Comparison of ENCODE assay signal across 1 cellular context in genomic region chr7:72265505-72265904, GRCh38.
TF ChIP-seq lines count a peak whose summit lies in the region.

No MANE protein-coding gene starts in this region.

TF ChIP-seq in WTC11, 78 proteins besides CTCF, POLR2A, EP300 and RAD21 (continued from another document):
- no peak for TF ChIP-seq PREB (CRISPR knock-in tag; IDR thresholded peaks at IDR 0.05; ENCODE audit: borderline replicate concordance)
- TF ChIP-seq ATF2 (CRISPR knock-in tag; IDR thresholded peaks at IDR 0.05; ENCODE audit: borderline replicate concordance, low read depth): no peak
- 0 out of 2 replicates have a peak, but pooled peaks have one; percentile 30 for TF ChIP-seq USF1 (CRISPR knock-in tag; IDR thresholded peaks at IDR 0.05)
- TF ChIP-seq FOXP4 (CRISPR knock-in tag; IDR thresholded peaks at IDR 0.05): no peak
- no peak for TF ChIP-seq SMAD4 (CRISPR knock-in tag; IDR thresholded peaks at IDR 0.05)
- no peak for TF ChIP-seq STAT6 (CRISPR knock-in tag; conservative IDR thresholded peaks at IDR 0.05; ENCODE audit: low read depth)
TF ChIP-seq in WTC11: peak in this region for 1.
